In genomic region chr19:41226053-41226873, GRCh38 we compare ENCODE assay signal across 8 cellular contexts. TPM values are rescaled to one million over a fixed set of nuclear protein-coding genes. Genes with fewer than 3 reads are reported as not detected.
DNase-seq lines count a peak whose midpoint lies in the region; ATAC-seq and TF ChIP-seq lines count a peak whose summit lies in the region.

No MANE protein-coding gene starts in this region.

- TF ChIP-seq CTCF in HL-60 (IDR thresholded peaks at IDR 0.05; ENCODE audit: insufficient read depth, low read length), result no peak

- ATAC-seq in left lobe of liver, result peak; percentile 85
- no peak for ATAC-seq in HG03521 (IDR thresholded peaks at IDR 0.05; ENCODE audit: unreplicated experiment)
- ATAC-seq in GM18868 (IDR thresholded peaks at IDR 0.05; ENCODE audit: unreplicated experiment), result no peak

- peak overlapping the region; percentile 32 for H3K4me3 ChIP-seq in HL-60 (replicated peaks; ENCODE audit: insufficient read depth, low read length)

- H3K27me3 ChIP-seq in HL-60 (ENCODE audit: insufficient read depth, poor library complexity, severe bottlenecking), result peaks cover 28% of the 10 kb centered on the region

- DNase-seq in HL-60 (ENCODE audit: low read depth in 1 of 2, low spot score in 1 of 2) (peak in 1 of 2 experiments; percentile 71), dedifferentiated amniotic fluid mesenchymal stem cell (ENCODE audit: extremely low spot score) (peak; percentile 72), left lobe of liver (ENCODE audit: low spot score) (peak; percentile 66), NK-92 (lab: John Stamatoyannopoulos, UW; ENCODE audit: unreplicated experiment) (no peak)
- peak; percentile 35 to 39 for DNase-seq in activated CD4-positive, alpha-beta T cell treated with anti-CD3 and anti-CD28 coated beads for 4 hours
- DNase-seq in stimulated activated CD4-positive, alpha-beta T cell treated with anti-CD3 and anti-CD28 coated beads, Interleukin-1b, Interleukin-23, amount 100 ng/mL, for 4 hours (ENCODE audit: low read depth in 2 of 2), result peak; percentile 10 to 27

- no peak overlapping the region for H3K27ac ChIP-seq in HL-60 (replicated peaks)

RNA-seq across cellular contexts. Expression of gene AXL, which starts 7.2 kb away (rescaled TPM):
- total RNA-seq in left lobe of liver, result 10.1 TPM

RNA-seq across cellular contexts. Expression of gene CYP2S1, which starts 33.2 kb away (rescaled TPM):
- 2.1 TPM for total RNA-seq in left lobe of liver

RNA-seq across cellular contexts. Expression of gene HNRNPUL1, which starts 37.9 kb away (rescaled TPM):
- 62.4 TPM for total RNA-seq in left lobe of liver
